Comparison of ENCODE assay signal across 2 cellular contexts in the genomic region with DNA sequence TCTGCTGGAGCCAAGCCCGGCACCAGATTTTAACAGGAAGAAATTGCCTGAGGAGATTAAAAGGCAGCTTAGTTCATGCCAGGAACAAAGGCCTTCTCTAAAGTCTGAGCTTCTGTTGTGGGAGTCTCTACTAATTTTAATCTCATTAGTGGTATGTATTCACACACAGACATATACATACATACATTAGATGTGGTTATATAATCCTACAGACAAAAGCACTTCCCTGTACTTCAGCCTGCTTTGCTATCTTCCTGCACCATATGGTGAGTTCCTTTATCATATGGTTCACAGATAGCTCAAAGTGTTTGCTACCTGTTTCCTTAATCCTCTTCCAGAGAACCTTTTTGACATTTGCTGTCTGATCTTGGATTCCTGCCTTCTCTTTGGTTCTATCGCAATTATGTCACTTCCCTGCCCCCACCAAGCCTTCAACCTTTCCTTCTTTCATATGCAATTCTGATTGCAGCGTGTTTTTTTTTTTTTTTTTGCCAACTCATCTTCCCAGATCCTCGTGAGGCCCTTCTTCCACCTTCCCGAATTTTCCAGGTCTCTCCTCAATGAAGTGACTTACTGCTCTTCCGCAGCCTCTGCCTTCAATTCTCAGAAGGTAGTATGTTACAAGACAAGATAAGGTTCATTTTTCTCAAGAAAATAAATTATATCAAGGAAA.
A peak's percentile ranks its signal among the peaks of the same experiment; 100 is the strongest.
TF ChIP-seq lines count a peak whose summit lies in the region.

No MANE protein-coding gene starts in this region.

TF ChIP-seq in WTC11, 78 proteins besides CTCF, POLR2A, EP300 and RAD21 (continued from another document):
- TF ChIP-seq, protein P1, sequence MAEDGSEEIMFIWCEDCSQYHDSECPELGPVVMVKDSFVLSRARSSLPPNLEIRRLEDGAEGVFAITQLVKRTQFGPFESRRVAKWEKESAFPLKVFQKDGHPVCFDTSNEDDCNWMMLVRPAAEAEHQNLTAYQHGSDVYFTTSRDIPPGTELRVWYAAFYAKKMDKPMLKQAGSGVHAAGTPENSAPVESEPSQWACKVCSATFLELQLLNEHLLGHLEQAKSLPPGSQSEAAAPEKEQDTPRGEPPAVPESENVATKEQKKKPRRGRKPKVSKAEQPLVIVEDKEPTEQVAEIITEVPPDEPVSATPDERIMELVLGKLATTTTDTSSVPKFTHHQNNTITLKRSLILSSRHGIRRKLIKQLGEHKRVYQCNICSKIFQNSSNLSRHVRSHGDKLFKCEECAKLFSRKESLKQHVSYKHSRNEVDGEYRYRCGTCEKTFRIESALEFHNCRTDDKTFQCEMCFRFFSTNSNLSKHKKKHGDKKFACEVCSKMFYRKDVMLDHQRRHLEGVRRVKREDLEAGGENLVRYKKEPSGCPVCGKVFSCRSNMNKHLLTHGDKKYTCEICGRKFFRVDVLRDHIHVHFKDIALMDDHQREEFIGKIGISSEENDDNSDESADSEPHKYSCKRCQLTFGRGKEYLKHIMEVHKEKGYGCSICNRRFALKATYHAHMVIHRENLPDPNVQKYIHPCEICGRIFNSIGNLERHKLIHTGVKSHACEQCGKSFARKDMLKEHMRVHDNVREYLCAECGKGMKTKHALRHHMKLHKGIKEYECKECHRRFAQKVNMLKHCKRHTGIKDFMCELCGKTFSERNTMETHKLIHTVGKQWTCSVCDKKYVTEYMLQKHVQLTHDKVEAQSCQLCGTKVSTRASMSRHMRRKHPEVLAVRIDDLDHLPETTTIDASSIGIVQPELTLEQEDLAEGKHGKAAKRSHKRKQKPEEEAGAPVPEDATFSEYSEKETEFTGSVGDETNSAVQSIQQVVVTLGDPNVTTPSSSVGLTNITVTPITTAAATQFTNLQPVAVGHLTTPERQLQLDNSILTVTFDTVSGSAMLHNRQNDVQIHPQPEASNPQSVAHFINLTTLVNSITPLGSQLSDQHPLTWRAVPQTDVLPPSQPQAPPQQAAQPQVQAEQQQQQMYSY (CRISPR knock-in tag; IDR thresholded peaks at IDR 0.05): no peak
- TF ChIP-seq, protein P2, sequence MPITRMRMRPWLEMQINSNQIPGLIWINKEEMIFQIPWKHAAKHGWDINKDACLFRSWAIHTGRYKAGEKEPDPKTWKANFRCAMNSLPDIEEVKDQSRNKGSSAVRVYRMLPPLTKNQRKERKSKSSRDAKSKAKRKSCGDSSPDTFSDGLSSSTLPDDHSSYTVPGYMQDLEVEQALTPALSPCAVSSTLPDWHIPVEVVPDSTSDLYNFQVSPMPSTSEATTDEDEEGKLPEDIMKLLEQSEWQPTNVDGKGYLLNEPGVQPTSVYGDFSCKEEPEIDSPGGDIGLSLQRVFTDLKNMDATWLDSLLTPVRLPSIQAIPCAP (CRISPR knock-in tag; IDR thresholded peaks at IDR 0.05): no peak
- TF ChIP-seq, protein P3, sequence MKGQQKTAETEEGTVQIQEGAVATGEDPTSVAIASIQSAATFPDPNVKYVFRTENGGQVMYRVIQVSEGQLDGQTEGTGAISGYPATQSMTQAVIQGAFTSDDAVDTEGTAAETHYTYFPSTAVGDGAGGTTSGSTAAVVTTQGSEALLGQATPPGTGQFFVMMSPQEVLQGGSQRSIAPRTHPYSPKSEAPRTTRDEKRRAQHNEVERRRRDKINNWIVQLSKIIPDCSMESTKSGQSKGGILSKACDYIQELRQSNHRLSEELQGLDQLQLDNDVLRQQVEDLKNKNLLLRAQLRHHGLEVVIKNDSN (CRISPR knock-in tag; IDR thresholded peaks at IDR 0.05): no peak
- TF ChIP-seq NFE2L1 (CRISPR knock-in tag; IDR thresholded peaks at IDR 0.05) (peak; percentile 94), EMX1 (CRISPR knock-in tag; IDR thresholded peaks at IDR 0.05) (no peak)

TF ChIP-seq in HepG2, 621 proteins besides CTCF, POLR2A, EP300 and RAD21 (continued from another document):
- TF ChIP-seq THAP9 (CRISPR knock-in tag; IDR thresholded peaks at IDR 0.05; ENCODE audit: borderline replicate concordance) (no peak), DDIT3 (CRISPR knock-in tag; IDR thresholded peaks at IDR 0.05) (no peak), KAT8 (CRISPR knock-in tag; IDR thresholded peaks at IDR 0.05) (no peak), TFE3 (CRISPR knock-in tag; IDR thresholded peaks at IDR 0.05) (no peak), ZC3H4 (CRISPR knock-in tag; IDR thresholded peaks at IDR 0.05; ENCODE audit: borderline replicate concordance) (no peak), CENPT (CRISPR knock-in tag; IDR thresholded peaks at IDR 0.05; ENCODE audit: low read depth) (no peak), CBX2 (IDR thresholded peaks at IDR 0.05; ENCODE audit: low read depth, low read length) (no peak), CBX2 (CRISPR knock-in tag; IDR thresholded peaks at IDR 0.05; ENCODE audit: low read depth) (no peak), MLLT10 (CRISPR knock-in tag; IDR thresholded peaks at IDR 0.05) (no peak), ATF6 (CRISPR knock-in tag; conservative IDR thresholded peaks at IDR 0.05) (no peak)
TF ChIP-seq in HepG2: peak in this region for 0.
